ENCODE assay signal across 22 cellular contexts in genomic region chr12:10632226-10632625, GRCh38.
"Had no signal": no experiment of that assay in that cellular context is flagged by ENCODE, and none has a peak within 500 bp of the region (broad histone marks: within the 10 kb centered on the region; RNA-seq: fewer than 3 reads in every experiment).

No MANE protein-coding gene starts in this region.

- H3K4me3 ChIP-seq: adrenal gland, dorsolateral prefrontal cortex, gastrocnemius medialis, heart right ventricle, left ventricle myocardium inferior, prostate gland, right atrium auricular region, tibial artery had no signal

- H3K9me3 ChIP-seq: adrenal gland, gastrocnemius medialis, heart right ventricle, left ventricle myocardium inferior, prostate gland, right atrium auricular region, tibial artery had no signal

- H3K4me1 ChIP-seq: adrenal gland, gastrocnemius medialis, heart right ventricle, left ventricle myocardium inferior, prostate gland, right atrium auricular region, tibial artery had no signal

- DNase-seq: activated CD4-positive, alpha-beta T cell treated with anti-CD3 and anti-CD28 coated beads for 1 hour; activated CD8-positive, alpha-beta memory T cell treated with anti-CD3 and anti-CD28 coated beads for 24 hours; activated CD8-positive, alpha-beta memory T cell treated with anti-CD3 and anti-CD28 coated beads, Interleukin-2, amount 50 U/mL, for 48 hours; activated effector memory CD4-positive, alpha-beta T cell treated with Interleukin-2 at 50 U/mL for 16 hours; activated naive CD4-positive, alpha-beta T cell treated with anti-CD3 and anti-CD28 coated beads, Interleukin-2, amount 50 U/mL, for 16 hours; activated T-cell treated with anti-CD3 and anti-CD28 coated beads, Interleukin-2, amount 50 U/mL, for 48 hours; adrenal gland; dorsolateral prefrontal cortex; gastrocnemius medialis; heart right ventricle; immature natural killer cell; kidney glomerular epithelial cell; left ventricle myocardium inferior; mammary epithelial cell; naive B cell; stimulated activated CD4-positive, alpha-beta T cell treated with anti-CD3 and anti-CD28 coated beads, Interleukin-2, amount 100 ng/mL, for 24 hours; stimulated activated naive CD4-positive, alpha-beta T cell treated with Interleukin-2 at 50 U/mL for 16 hours; substantia nigra; tibial artery; WERI-Rb-1 had no signal

- H3K36me3 ChIP-seq: adrenal gland, gastrocnemius medialis, heart right ventricle, left ventricle myocardium inferior, prostate gland, right atrium auricular region, tibial artery, WERI-Rb-1 had no signal

- H3K27me3 ChIP-seq: adrenal gland, dorsolateral prefrontal cortex, gastrocnemius medialis, right atrium auricular region, tibial artery had no signal

- ATAC-seq: gastrocnemius medialis, heart right ventricle had no signal

- H3K27ac ChIP-seq: adrenal gland, dorsolateral prefrontal cortex, gastrocnemius medialis, heart right ventricle, left ventricle myocardium inferior, prostate gland, right atrium auricular region, tibial artery, WERI-Rb-1 had no signal
